ENCODE assay signal across 12 cellular contexts in genomic region chr5:138706655-138707480, GRCh38. TPM values are rescaled to one million over a fixed set of nuclear protein-coding genes. Genes with fewer than 3 reads are reported as not detected.
DNase-seq lines count a peak whose midpoint lies in the region; ATAC-seq, FAIRE-seq and TF ChIP-seq lines count a peak whose summit lies in the region.
"Had no signal": no experiment of that assay in that cellular context is flagged by ENCODE, and none has a peak within 500 bp of the region (broad histone marks: within the 10 kb centered on the region; RNA-seq: fewer than 3 reads in every experiment).

No MANE protein-coding gene starts in this region.

- FAIRE-seq in K562 (lab: Jason Lieb, UNC) = peak; percentile 19

- 26% methylated on average over 10 of the region's 10 CpGs for WGBS in K562 (ENCODE audit: insufficient coverage, low coverage, missing lambda C conversion rate)
- WGBS in esophagus squamous epithelium, 2 donors = 67 to 68% methylated on average over 10 of the region's 10 CpGs

- H3K9ac ChIP-seq in K562 (ENCODE audit: insufficient read depth in 1 of 2, low read depth in 2 of 2, low read length in 2 of 2) = no peak overlapping the region

- TF ChIP-seq EP300 in K562 (IDR thresholded peaks at IDR 0.05; ENCODE audit: low read length) = no peak

- ATAC-seq in K562 = peak; percentile 26
- ATAC-seq in left lung = peak; percentile 90
- no peak for ATAC-seq in HG03565 (IDR thresholded peaks at IDR 0.05; ENCODE audit: unreplicated experiment)
- ATAC-seq: naive thymus-derived CD4-positive, alpha-beta T cell had no signal

- DNase-seq in AG04450 (ENCODE audit: low read depth, low spot score) = peak; percentile 54
- peak; percentile 23 for DNase-seq in HS-27A (ENCODE audit: low read depth)
- DNase-seq in K562 (ENCODE audit: extremely low read depth in 1 of 4, low spot score in 3 of 4) = no peak
- no peak for DNase-seq in left lung
- DNase-seq in activated T-cell treated with anti-CD3 and anti-CD28 coated beads, Interleukin-2, amount 50 U/mL, for 1 hour = no peak
- DNase-seq in DMS153 treated with DMSO at 0.1 percent for 48 hours (lab: John Stamatoyannopoulos, UW; ENCODE audit: unreplicated experiment) = no peak
- DNase-seq in esophagus squamous epithelium (lab: John Stamatoyannopoulos, UW) = no peak
- DNase-seq: activated gamma-delta T cell treated with Interleukin-2 at 50 U/mL for 16 hours; DMS153; naive thymus-derived CD4-positive, alpha-beta T cell; T-helper 2 cell had no signal

- peak overlapping the region; percentile 63; the same call in 1 of the 2 replicates for H2AFZ ChIP-seq in K562 (ENCODE audit: low read depth, low read length)

- intact Hi-C loops in K562 (cut with micrococcal nuclease) (no loop called here), left lung (cut with DNase I) (no loop called here), esophagus squamous epithelium (cut with DNase I) (no loop called here)

- no peaks in the 10 kb centered on the region for H3K79me2 ChIP-seq in K562 (ENCODE audit: control insufficient read depth, insufficient read depth, low read length)

- H3K4me1 ChIP-seq in K562 (replicated peaks in 1 of 2; ENCODE audit: control insufficient read depth in 2 of 2, insufficient read depth in 2 of 2, low read length in 2 of 2) (peaks cover 3 to 18% of the 10 kb centered on the region in 2 experiments; a peak in 4 of 5 replicates), left lung (no peaks in the 10 kb centered on the region), esophagus squamous epithelium (no peaks in the 10 kb centered on the region)

- no TSS peak for BruUV-seq in K562 (replicated peaks; lab: Mats Ljungman, UMichigan)

- H3K36me3 ChIP-seq in K562 (ENCODE audit: control insufficient read depth, insufficient read depth, low read length) (no peaks in the 10 kb centered on the region), left lung (no peaks in the 10 kb centered on the region), esophagus squamous epithelium (no peaks in the 10 kb centered on the region)

- CTCF ChIA-PET in AG04450 (lab: Charles Lee) (no interaction called here), K562 (lab: Yijun Ruan, JAX; ENCODE audit: low intra/inter-chr PET ratio) (no interaction called here)

- in situ Hi-C loops in K562 (cut with MboI) = no loop called here

- H4K20me1 ChIP-seq in K562 (replicated peaks; ENCODE audit: control insufficient read depth, insufficient read depth, low read length) = no peaks in the 10 kb centered on the region

- no peaks in the 10 kb centered on the region for H3K9me1 ChIP-seq in K562 (ENCODE audit: control insufficient read depth, insufficient read depth, low read length)

- H3K4me2 ChIP-seq in K562 (ENCODE audit: insufficient read depth, low read length) = no peak overlapping the region

- H3K27ac ChIP-seq in AG04450 (ENCODE audit: low read depth, low read length) (peak overlapping the region; percentile 42), K562 (ENCODE audit: extremely low read depth, low read depth, low read length) (no peak overlapping the region), left lung (peak overlapping the region in 1 of 2 donors; percentile 37), esophagus squamous epithelium (no peak overlapping the region)

- TF ChIP-seq CTCF in AG04450 (IDR thresholded peaks at IDR 0.05; ENCODE audit: low read depth, low read length) (no peak), K562 (IDR thresholded peaks at IDR 0.05 in 2 of 3, conservative IDR thresholded peaks at IDR 0.05 in 1 of 3; ENCODE audit: insufficient read depth in 2 of 3, low read depth in 1 of 3, low read length in 3 of 3) (no peak), left lung (IDR thresholded peaks at IDR 0.05) (no peak), esophagus squamous epithelium (IDR thresholded peaks at IDR 0.05) (no peak)

- H3K4me3 ChIP-seq in AG04450 (ENCODE audit: low read depth, low read length) (no peak overlapping the region), K562 (no peak overlapping the region), left lung (no peak overlapping the region), esophagus squamous epithelium (no peak overlapping the region)

- H3K27me3 ChIP-seq in AG04450 (ENCODE audit: control insufficient read depth, insufficient read depth, low read length) = peaks cover 5% of the 10 kb centered on the region
- H3K27me3 ChIP-seq in K562 (ENCODE audit: control insufficient read depth in 2 of 2, insufficient read depth in 2 of 2, low read length in 2 of 2) = no peaks in the 10 kb centered on the region
- H3K27me3 ChIP-seq in left lung = no peaks in the 10 kb centered on the region
- no peaks in the 10 kb centered on the region for H3K27me3 ChIP-seq in esophagus squamous epithelium

- POLR2A ChIA-PET in AG04450 (lab: Yijun Ruan, JAX) = no interaction called here
- POLR2A ChIA-PET in K562 (lab: Yijun Ruan, JAX) = interaction anchor here (0.5 to 1.1 kb wide), 2 partner anchors 8 to 37 kb away, joined by 3 read pairs; no protein-coding TSS in a partner anchor

- no peaks in the 10 kb centered on the region for H3K9me3 ChIP-seq in AG04450 (ENCODE audit: control insufficient read depth, insufficient read depth, low read length)
- no peaks in the 10 kb centered on the region for H3K9me3 ChIP-seq in K562 (replicated peaks; ENCODE audit: control insufficient read depth, insufficient read depth, low read depth, low read length)
- H3K9me3 ChIP-seq in left lung = no peaks in the 10 kb centered on the region
- H3K9me3 ChIP-seq in esophagus squamous epithelium = no peaks in the 10 kb centered on the region

- no peak for TF ChIP-seq RAD21 in K562 (CRISPR knock-in tag; conservative IDR thresholded peaks at IDR 0.05 in 1 of 2, IDR thresholded peaks at IDR 0.05 in 1 of 2)

- TF ChIP-seq POLR2A in K562 (conservative IDR thresholded peaks at IDR 0.05) (no peak), esophagus squamous epithelium (IDR thresholded peaks at IDR 0.05) (no peak)

TF ChIP-seq in K562, 482 proteins besides CTCF, POLR2A, EP300 and RAD21 (continues in another document):
- TF ChIP-seq IFI16 (CRISPR knock-in tag; IDR thresholded peaks at IDR 0.05) = no peak
- no peak for TF ChIP-seq FOXK1 (CRISPR knock-in tag; IDR thresholded peaks at IDR 0.05; ENCODE audit: borderline replicate concordance)
- no peak for TF ChIP-seq PHB2 (IDR thresholded peaks at IDR 0.05; ENCODE audit: low read depth)
- TF ChIP-seq ARID1B (IDR thresholded peaks at IDR 0.05) = no peak
- TF ChIP-seq YY1 (IDR thresholded peaks at IDR 0.05; ENCODE audit: borderline replicate concordance in 1 of 3, control insufficient read depth in 1 of 3, extremely low read depth in 1 of 3, insufficient read depth in 3 of 3, insufficient read length in 1 of 3, insufficient replicate concordance in 2 of 3, low read depth in 1 of 3, low read length in 2 of 3) = no peak
- no peak for TF ChIP-seq XRCC5 (IDR thresholded peaks at IDR 0.05; ENCODE audit: low read depth, low read length)
- no peak for TF ChIP-seq SIX5 (IDR thresholded peaks at IDR 0.05; ENCODE audit: borderline replicate concordance in 1 of 2, insufficient read depth in 1 of 2, low read depth in 1 of 2, low read length in 2 of 2)
- no peak for TF ChIP-seq ZNF695 (CRISPR knock-in tag; IDR thresholded peaks at IDR 0.05)
- TF ChIP-seq BRF2 (IDR thresholded peaks at IDR 0.05; ENCODE audit: borderline replicate concordance, insufficient read depth, insufficient read length) = no peak
- TF ChIP-seq ETV6 (IDR thresholded peaks at IDR 0.05; ENCODE audit: borderline replicate concordance in 1 of 2, low read depth in 2 of 2, low read length in 1 of 2) = no peak
- no peak for TF ChIP-seq ETV6 (CRISPR knock-in tag; IDR thresholded peaks at IDR 0.05; ENCODE audit: borderline replicate concordance)

RNA-seq across cellular contexts. Expression of gene CTNNA1, which starts 46.4 kb away (rescaled TPM):
- polyA plus RNA-seq in AG04450 (2011; rRNA removed) (140 and 207 TPM in 2 replicates), K562 (2011; rRNA removed) (29.6 and 32.5 TPM in 2 replicates), K562 (2014; fragmentation: Illumina TruSeq; extraction: Trizol) (101 and 107 TPM in 2 replicates), K562 (2014; fragmentation: Nextera tagmentation; extraction: Ambion mirVana) (10 to 100 TPM; 72.8 to 76.5 TPM), K562 (2014; rRNA removed) (59.6 and 72.3 TPM in 2 replicates)
- polyA minus RNA-seq in AG04450 (2011; rRNA and poly(A)+ RNA removed) = 203 and 258 TPM in 2 replicates
- total RNA-seq in K562 (2011; cell fraction: chromatin; rRNA removed; ENCODE audit: low replicate concordance) = 91.6 and 154 TPM in 2 replicates
- total RNA-seq in K562 (2011; cell fraction: nucleolus; rRNA removed) = 41.4 and 47.6 TPM in 2 replicates
- 67.2 and 98.1 TPM in 2 replicates for total RNA-seq in K562 (2011; cell fraction: nucleoplasm; rRNA removed)
- total RNA-seq in K562 (2014; rRNA removed) (102 and 124 TPM in 2 replicates), K562 (2014; rRNA removed; fragmentation: Illumina TruSeq; extraction: Trizol) (89.1 and 102 TPM in 2 replicates), K562 (2015; rRNA removed; fragmentation: Illumina TruSeq; extraction: Trizol) (89.8 and 90.0 TPM in 2 replicates), K562 (2021) (105 and 117 TPM in 2 replicates), left lung (100 to 1,000 TPM; 414 to 443 TPM), esophagus squamous epithelium (100 to 1,000 TPM; 293 to 393 (median 348) TPM)
- polyA plus RNA-seq in K562 (2011; cell fraction: cytosol; rRNA removed) = 44.7 and 48.7 TPM in 2 replicates
- 57.0 and 67.8 TPM in 2 replicates for polyA plus RNA-seq in K562 (2011; cell fraction: nucleus; rRNA removed)
- polyA plus RNA-seq in K562 (2012) = 103 and 163 TPM in 2 replicates
- polyA minus RNA-seq in K562 (2011; rRNA and poly(A)+ RNA removed) = 47.1 and 55.3 TPM in 2 replicates
- polyA minus RNA-seq in K562 (2011; cell fraction: cytosol; rRNA and poly(A)+ RNA removed) = 94.4 and 124 TPM in 2 replicates
- polyA minus RNA-seq in K562 (2011; cell fraction: nucleus; rRNA and poly(A)+ RNA removed) = 31.5 and 43.1 TPM in 2 replicates

Comparison
In these comparisons a context has a peak if more than half of its experiments do, and no peak if none do; other contexts are left out.
1. DNase-seq: peak in AG04450 (single experiment) and HS-27A (single experiment); none in K562 (0 of 4), left lung (0 of 2), activated T-cell treated with anti-CD3 and anti-CD28 coated beads, Interleukin-2, amount 50 U/mL, for 1 hour (single experiment), DMS153 treated with DMSO at 0.1 percent for 48 hours (single experiment) and esophagus squamous epithelium (single experiment).